Comparison of ENCODE assay signal across 2 cellular contexts in the genomic region with DNA sequence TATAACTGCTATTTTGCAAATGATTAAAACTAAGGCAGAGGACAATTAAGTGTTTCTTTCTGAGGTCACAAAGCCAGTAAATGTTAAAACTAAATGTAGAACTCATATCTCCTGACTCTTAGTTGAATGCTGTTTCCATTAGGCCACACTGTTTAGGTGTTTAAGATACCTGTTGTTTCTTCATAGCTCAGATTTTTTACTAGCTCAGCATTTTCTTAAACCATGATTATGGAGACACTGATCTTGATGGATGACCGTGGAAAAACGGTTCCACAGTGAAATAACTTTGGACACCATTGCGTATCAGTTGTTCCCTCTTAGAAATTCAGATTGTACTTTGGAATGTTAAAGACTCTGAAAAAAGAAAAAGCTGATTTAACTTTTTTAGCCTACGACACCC.
TF ChIP-seq lines count a peak whose summit lies in the region.

No MANE protein-coding gene starts in this region.

TF ChIP-seq in HCT116, 20 proteins besides CTCF, POLR2A, EP300 and RAD21 (continued from another document):
- TF ChIP-seq EZH2 (IDR thresholded peaks at IDR 0.05) (no peak), SRF (IDR thresholded peaks at IDR 0.05; ENCODE audit: low read depth) (no peak), TCF7L2 (IDR thresholded peaks at IDR 0.05; ENCODE audit: borderline replicate concordance, extremely low read depth, insufficient read depth, insufficient read length) (no peak), SIN3A (IDR thresholded peaks at IDR 0.05; ENCODE audit: low read depth) (no peak), POLR2AphosphoS5 (IDR thresholded peaks at IDR 0.05; ENCODE audit: low read depth, low read length) (no peak)

TF ChIP-seq in K562, 482 proteins besides CTCF, POLR2A, EP300 and RAD21 (continues in another document):
- TF ChIP-seq, protein P1, sequence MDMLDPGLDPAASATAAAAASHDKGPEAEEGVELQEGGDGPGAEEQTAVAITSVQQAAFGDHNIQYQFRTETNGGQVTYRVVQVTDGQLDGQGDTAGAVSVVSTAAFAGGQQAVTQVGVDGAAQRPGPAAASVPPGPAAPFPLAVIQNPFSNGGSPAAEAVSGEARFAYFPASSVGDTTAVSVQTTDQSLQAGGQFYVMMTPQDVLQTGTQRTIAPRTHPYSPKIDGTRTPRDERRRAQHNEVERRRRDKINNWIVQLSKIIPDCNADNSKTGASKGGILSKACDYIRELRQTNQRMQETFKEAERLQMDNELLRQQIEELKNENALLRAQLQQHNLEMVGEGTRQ (CRISPR knock-in tag; IDR thresholded peaks at IDR 0.05): no peak
- TF ChIP-seq TAF1 (IDR thresholded peaks at IDR 0.05; ENCODE audit: control insufficient read depth, extremely low read depth, insufficient read depth, low read length, severe bottlenecking) (no peak), CHD4 (IDR thresholded peaks at IDR 0.05; ENCODE audit: insufficient read depth, insufficient replicate concordance, low read depth, low read length, poor library complexity, severe bottlenecking) (no peak), ZNF239 (CRISPR knock-in tag; IDR thresholded peaks at IDR 0.05) (no peak), MAFF (IDR thresholded peaks at IDR 0.05; ENCODE audit: low read length) (peak; percentile 88), MCM3 (IDR thresholded peaks at IDR 0.05) (no peak), ZNF561 (CRISPR knock-in tag; conservative IDR thresholded peaks at IDR 0.05) (no peak), MAFG (tag; conservative IDR thresholded peaks at IDR 0.05) (peak; percentile 80), SPI1 (IDR thresholded peaks at IDR 0.05; ENCODE audit: borderline replicate concordance, low read depth, low read length) (no peak), SMAD1 (IDR thresholded peaks at IDR 0.05; ENCODE audit: low read depth, low read length, partially characterized antibody) (no peak), YY1 (IDR thresholded peaks at IDR 0.05; ENCODE audit: borderline replicate concordance in 1 of 3, control insufficient read depth in 1 of 3, extremely low read depth in 1 of 3, insufficient read depth in 3 of 3, insufficient read length in 1 of 3, insufficient replicate concordance in 2 of 3, low read depth in 1 of 3, low read length in 2 of 3) (no peak), E2F3 (CRISPR knock-in tag; IDR thresholded peaks at IDR 0.05) (no peak), EGR1 (conservative IDR thresholded peaks at IDR 0.05) (no peak), CBFA2T3 (IDR thresholded peaks at IDR 0.05) (no peak), NR2C1 (IDR thresholded peaks at IDR 0.05) (no peak), NR2C1 (tag; IDR thresholded peaks at IDR 0.05) (no peak), MEF2A (IDR thresholded peaks at IDR 0.05; ENCODE audit: control insufficient read depth, low read depth, low read length) (no peak), MAFK (IDR thresholded peaks at IDR 0.05; ENCODE audit: low read length) (peak; percentile 86), JUNB (CRISPR knock-in tag; conservative IDR thresholded peaks at IDR 0.05) (no peak), FOXP1 (CRISPR knock-in tag; IDR thresholded peaks at IDR 0.05) (no peak), FOXA3 (CRISPR knock-in tag; conservative IDR thresholded peaks at IDR 0.05 in 1 of 2, IDR thresholded peaks at IDR 0.05 in 1 of 2) (no peak), ZNF668 (CRISPR knock-in tag; IDR thresholded peaks at IDR 0.05) (no peak), BRCA1 (IDR thresholded peaks at IDR 0.05) (no peak), BRCA1 (CRISPR knock-in tag; IDR thresholded peaks at IDR 0.05) (no peak), PHF20 (IDR thresholded peaks at IDR 0.05; ENCODE audit: partially characterized antibody) (no peak), FIP1L1 (IDR thresholded peaks at IDR 0.05; ENCODE audit: low read depth, low read length, poor library complexity, severe bottlenecking) (no peak), ZC3H4 (CRISPR knock-in tag; IDR thresholded peaks at IDR 0.05; ENCODE audit: borderline replicate concordance) (no peak), ZNF316 (IDR thresholded peaks at IDR 0.05) (peak; percentile 94), C11orf30 (IDR thresholded peaks at IDR 0.05; ENCODE audit: low read depth) (peak; percentile 85), ZNF354B (CRISPR knock-in tag; IDR thresholded peaks at IDR 0.05) (no peak), RNF2 (IDR thresholded peaks at IDR 0.05) (no peak)
- TF ChIP-seq, protein P2, sequence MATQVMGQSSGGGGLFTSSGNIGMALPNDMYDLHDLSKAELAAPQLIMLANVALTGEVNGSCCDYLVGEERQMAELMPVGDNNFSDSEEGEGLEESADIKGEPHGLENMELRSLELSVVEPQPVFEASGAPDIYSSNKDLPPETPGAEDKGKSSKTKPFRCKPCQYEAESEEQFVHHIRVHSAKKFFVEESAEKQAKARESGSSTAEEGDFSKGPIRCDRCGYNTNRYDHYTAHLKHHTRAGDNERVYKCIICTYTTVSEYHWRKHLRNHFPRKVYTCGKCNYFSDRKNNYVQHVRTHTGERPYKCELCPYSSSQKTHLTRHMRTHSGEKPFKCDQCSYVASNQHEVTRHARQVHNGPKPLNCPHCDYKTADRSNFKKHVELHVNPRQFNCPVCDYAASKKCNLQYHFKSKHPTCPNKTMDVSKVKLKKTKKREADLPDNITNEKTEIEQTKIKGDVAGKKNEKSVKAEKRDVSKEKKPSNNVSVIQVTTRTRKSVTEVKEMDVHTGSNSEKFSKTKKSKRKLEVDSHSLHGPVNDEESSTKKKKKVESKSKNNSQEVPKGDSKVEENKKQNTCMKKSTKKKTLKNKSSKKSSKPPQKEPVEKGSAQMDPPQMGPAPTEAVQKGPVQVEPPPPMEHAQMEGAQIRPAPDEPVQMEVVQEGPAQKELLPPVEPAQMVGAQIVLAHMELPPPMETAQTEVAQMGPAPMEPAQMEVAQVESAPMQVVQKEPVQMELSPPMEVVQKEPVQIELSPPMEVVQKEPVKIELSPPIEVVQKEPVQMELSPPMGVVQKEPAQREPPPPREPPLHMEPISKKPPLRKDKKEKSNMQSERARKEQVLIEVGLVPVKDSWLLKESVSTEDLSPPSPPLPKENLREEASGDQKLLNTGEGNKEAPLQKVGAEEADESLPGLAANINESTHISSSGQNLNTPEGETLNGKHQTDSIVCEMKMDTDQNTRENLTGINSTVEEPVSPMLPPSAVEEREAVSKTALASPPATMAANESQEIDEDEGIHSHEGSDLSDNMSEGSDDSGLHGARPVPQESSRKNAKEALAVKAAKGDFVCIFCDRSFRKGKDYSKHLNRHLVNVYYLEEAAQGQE (CRISPR knock-in tag; IDR thresholded peaks at IDR 0.05; ENCODE audit: low read depth): no peak
- TF ChIP-seq, protein P3, sequence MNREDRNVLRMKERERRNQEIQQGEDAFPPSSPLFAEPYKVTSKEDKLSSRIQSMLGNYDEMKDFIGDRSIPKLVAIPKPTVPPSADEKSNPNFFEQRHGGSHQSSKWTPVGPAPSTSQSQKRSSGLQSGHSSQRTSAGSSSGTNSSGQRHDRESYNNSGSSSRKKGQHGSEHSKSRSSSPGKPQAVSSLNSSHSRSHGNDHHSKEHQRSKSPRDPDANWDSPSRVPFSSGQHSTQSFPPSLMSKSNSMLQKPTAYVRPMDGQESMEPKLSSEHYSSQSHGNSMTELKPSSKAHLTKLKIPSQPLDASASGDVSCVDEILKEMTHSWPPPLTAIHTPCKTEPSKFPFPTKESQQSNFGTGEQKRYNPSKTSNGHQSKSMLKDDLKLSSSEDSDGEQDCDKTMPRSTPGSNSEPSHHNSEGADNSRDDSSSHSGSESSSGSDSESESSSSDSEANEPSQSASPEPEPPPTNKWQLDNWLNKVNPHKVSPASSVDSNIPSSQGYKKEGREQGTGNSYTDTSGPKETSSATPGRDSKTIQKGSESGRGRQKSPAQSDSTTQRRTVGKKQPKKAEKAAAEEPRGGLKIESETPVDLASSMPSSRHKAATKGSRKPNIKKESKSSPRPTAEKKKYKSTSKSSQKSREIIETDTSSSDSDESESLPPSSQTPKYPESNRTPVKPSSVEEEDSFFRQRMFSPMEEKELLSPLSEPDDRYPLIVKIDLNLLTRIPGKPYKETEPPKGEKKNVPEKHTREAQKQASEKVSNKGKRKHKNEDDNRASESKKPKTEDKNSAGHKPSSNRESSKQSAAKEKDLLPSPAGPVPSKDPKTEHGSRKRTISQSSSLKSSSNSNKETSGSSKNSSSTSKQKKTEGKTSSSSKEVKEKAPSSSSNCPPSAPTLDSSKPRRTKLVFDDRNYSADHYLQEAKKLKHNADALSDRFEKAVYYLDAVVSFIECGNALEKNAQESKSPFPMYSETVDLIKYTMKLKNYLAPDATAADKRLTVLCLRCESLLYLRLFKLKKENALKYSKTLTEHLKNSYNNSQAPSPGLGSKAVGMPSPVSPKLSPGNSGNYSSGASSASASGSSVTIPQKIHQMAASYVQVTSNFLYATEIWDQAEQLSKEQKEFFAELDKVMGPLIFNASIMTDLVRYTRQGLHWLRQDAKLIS (CRISPR knock-in tag; IDR thresholded peaks at IDR 0.05): no peak
- TF ChIP-seq, protein P4, sequence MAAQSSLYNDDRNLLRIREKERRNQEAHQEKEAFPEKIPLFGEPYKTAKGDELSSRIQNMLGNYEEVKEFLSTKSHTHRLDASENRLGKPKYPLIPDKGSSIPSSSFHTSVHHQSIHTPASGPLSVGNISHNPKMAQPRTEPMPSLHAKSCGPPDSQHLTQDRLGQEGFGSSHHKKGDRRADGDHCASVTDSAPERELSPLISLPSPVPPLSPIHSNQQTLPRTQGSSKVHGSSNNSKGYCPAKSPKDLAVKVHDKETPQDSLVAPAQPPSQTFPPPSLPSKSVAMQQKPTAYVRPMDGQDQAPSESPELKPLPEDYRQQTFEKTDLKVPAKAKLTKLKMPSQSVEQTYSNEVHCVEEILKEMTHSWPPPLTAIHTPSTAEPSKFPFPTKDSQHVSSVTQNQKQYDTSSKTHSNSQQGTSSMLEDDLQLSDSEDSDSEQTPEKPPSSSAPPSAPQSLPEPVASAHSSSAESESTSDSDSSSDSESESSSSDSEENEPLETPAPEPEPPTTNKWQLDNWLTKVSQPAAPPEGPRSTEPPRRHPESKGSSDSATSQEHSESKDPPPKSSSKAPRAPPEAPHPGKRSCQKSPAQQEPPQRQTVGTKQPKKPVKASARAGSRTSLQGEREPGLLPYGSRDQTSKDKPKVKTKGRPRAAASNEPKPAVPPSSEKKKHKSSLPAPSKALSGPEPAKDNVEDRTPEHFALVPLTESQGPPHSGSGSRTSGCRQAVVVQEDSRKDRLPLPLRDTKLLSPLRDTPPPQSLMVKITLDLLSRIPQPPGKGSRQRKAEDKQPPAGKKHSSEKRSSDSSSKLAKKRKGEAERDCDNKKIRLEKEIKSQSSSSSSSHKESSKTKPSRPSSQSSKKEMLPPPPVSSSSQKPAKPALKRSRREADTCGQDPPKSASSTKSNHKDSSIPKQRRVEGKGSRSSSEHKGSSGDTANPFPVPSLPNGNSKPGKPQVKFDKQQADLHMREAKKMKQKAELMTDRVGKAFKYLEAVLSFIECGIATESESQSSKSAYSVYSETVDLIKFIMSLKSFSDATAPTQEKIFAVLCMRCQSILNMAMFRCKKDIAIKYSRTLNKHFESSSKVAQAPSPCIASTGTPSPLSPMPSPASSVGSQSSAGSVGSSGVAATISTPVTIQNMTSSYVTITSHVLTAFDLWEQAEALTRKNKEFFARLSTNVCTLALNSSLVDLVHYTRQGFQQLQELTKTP (IDR thresholded peaks at IDR 0.05; ENCODE audit: low read depth in 1 of 2, partially characterized antibody in 2 of 2): no peak
- TF ChIP-seq, protein P5, sequence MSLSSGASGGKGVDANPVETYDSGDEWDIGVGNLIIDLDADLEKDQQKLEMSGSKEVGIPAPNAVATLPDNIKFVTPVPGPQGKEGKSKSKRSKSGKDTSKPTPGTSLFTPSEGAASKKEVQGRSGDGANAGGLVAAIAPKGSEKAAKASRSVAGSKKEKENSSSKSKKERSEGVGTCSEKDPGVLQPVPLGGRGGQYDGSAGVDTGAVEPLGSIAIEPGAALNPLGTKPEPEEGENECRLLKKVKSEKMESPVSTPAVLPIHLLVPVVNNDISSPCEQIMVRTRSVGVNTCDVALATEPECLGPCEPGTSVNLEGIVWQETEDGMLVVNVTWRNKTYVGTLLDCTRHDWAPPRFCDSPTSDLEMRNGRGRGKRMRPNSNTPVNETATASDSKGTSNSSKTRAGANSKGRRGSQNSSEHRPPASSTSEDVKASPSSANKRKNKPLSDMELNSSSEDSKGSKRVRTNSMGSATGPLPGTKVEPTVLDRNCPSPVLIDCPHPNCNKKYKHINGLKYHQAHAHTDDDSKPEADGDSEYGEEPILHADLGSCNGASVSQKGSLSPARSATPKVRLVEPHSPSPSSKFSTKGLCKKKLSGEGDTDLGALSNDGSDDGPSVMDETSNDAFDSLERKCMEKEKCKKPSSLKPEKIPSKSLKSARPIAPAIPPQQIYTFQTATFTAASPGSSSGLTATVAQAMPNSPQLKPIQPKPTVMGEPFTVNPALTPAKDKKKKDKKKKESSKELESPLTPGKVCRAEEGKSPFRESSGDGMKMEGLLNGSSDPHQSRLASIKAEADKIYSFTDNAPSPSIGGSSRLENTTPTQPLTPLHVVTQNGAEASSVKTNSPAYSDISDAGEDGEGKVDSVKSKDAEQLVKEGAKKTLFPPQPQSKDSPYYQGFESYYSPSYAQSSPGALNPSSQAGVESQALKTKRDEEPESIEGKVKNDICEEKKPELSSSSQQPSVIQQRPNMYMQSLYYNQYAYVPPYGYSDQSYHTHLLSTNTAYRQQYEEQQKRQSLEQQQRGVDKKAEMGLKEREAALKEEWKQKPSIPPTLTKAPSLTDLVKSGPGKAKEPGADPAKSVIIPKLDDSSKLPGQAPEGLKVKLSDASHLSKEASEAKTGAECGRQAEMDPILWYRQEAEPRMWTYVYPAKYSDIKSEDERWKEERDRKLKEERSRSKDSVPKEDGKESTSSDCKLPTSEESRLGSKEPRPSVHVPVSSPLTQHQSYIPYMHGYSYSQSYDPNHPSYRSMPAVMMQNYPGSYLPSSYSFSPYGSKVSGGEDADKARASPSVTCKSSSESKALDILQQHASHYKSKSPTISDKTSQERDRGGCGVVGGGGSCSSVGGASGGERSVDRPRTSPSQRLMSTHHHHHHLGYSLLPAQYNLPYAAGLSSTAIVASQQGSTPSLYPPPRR (CRISPR knock-in tag; IDR thresholded peaks at IDR 0.05; ENCODE audit: borderline replicate concordance): no peak
- TF ChIP-seq, protein P6, sequence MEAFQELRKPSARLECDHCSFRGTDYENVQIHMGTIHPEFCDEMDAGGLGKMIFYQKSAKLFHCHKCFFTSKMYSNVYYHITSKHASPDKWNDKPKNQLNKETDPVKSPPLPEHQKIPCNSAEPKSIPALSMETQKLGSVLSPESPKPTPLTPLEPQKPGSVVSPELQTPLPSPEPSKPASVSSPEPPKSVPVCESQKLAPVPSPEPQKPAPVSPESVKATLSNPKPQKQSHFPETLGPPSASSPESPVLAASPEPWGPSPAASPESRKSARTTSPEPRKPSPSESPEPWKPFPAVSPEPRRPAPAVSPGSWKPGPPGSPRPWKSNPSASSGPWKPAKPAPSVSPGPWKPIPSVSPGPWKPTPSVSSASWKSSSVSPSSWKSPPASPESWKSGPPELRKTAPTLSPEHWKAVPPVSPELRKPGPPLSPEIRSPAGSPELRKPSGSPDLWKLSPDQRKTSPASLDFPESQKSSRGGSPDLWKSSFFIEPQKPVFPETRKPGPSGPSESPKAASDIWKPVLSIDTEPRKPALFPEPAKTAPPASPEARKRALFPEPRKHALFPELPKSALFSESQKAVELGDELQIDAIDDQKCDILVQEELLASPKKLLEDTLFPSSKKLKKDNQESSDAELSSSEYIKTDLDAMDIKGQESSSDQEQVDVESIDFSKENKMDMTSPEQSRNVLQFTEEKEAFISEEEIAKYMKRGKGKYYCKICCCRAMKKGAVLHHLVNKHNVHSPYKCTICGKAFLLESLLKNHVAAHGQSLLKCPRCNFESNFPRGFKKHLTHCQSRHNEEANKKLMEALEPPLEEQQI (IDR thresholded peaks at IDR 0.05): no peak
